ENCODE assay signal across 11 cellular contexts in the genomic region with DNA sequence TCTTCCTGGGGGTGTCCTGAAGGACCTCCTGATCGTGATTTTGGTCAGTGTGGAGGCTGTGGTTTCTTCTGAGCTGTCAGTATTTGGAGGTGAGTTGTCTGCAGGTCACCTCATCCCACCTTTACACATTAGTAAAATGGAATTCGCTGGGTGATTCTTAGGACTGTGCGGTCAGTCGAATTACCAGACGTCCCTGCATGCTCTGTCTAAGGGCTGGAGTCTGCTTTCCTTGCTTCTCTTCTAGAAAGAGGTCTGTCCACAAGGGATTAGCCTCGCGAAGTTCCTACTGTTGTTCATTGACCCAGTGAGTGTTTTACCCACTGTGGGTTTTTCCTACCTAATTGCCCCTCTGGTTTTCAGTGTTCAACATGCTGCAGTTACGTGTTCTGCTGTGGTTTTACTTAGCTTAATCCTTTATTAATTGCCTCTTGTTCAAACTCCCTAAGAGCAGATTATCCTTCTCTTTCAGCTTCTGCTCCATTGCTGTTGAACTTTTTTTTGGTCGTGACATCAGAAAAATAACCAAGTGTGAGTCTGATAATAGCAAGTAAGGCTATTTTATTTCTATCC.
"Had no signal": no experiment of that assay in that cellular context is flagged by ENCODE, and none has a peak within 500 bp of the region (broad histone marks: within the 10 kb centered on the region; RNA-seq: fewer than 3 reads in every experiment).

No MANE protein-coding gene starts in this region.

- H3K27ac ChIP-seq: psoas muscle, testis had no signal

- H3K27me3 Mint-ChIP-seq: activated CD4-positive, alpha-beta T cell treated with anti-CD3 and anti-CD28 coated beads, Interleukin-2, amount 10 ng/mL, durations not matched to agents 7 days and 5 days; stimulated activated naive CD8-positive, alpha-beta T cell treated with anti-CD3 and anti-CD28 coated beads, Interleukin-15, Interleukin-2, amounts not matched to agents 100 ng/mL and 50 ng/mL, for 24 hours had no signal

- H3K4me3 ChIP-seq: psoas muscle, testis had no signal

- H3K27me3 ChIP-seq: testis had no signal

- H3K27ac Mint-ChIP-seq: activated CD4-positive, alpha-beta T cell treated with anti-CD3 and anti-CD28 coated beads, Interleukin-2, amount 10 ng/mL, durations not matched to agents 7 days and 5 days; activated naive CD4-positive, alpha-beta T cell treated with anti-CD3 and anti-CD28 coated beads, Interleukin-2, amount 50 U/mL, for 72 hours; natural killer cell treated with Interleukin-12 subunit alpha and Interleukin-12 subunit beta and Interleukin-15 and Interleukin-18, amount 100 ng/mL, for 72 hours; stimulated activated naive CD8-positive, alpha-beta T cell treated with anti-CD3 and anti-CD28 coated beads, Interleukin-15, Interleukin-2, amounts not matched to agents 100 ng/mL and 50 ng/mL, for 24 hours had no signal

- H3K4me1 Mint-ChIP-seq: activated CD4-positive, alpha-beta T cell treated with anti-CD3 and anti-CD28 coated beads, Interleukin-2, amount 10 ng/mL, durations not matched to agents 7 days and 5 days had no signal

- H3K4me3 Mint-ChIP-seq: activated CD4-positive, alpha-beta T cell treated with anti-CD3 and anti-CD28 coated beads, Interleukin-2, amount 10 ng/mL, durations not matched to agents 7 days and 5 days; natural killer cell treated with Interleukin-12 subunit alpha and Interleukin-12 subunit beta and Interleukin-15 and Interleukin-18, amount 100 ng/mL, for 72 hours; stimulated activated naive CD8-positive, alpha-beta T cell treated with anti-CD3 and anti-CD28 coated beads, Interleukin-15, Interleukin-2, amounts not matched to agents 100 ng/mL and 50 ng/mL, for 24 hours; WTC11 had no signal

- DNase-seq: activated CD4-positive, alpha-beta T cell treated with anti-CD3 and anti-CD28 coated beads, Interleukin-2, amount 10 ng/mL, durations not matched to agents 7 days and 5 days; activated effector memory CD4-positive, alpha-beta T cell treated with Interleukin-2 at 50 U/mL for 16 hours; amniotic stem cell; psoas muscle; stimulated activated CD4-positive, alpha-beta T cell treated with anti-CD3 and anti-CD28 coated beads, Interleukin-12 subunit alpha, Interleukin-12 subunit beta, amount 100 ng/mL, for 4 hours; T-helper 1 cell; testis had no signal

- H3K9me3 ChIP-seq: psoas muscle, testis had no signal

- ATAC-seq: activated naive CD4-positive, alpha-beta T cell treated with anti-CD3 and anti-CD28 coated beads, Interleukin-2, amount 50 U/mL, for 72 hours; natural killer cell treated with Interleukin-12 subunit alpha and Interleukin-12 subunit beta and Interleukin-15 and Interleukin-18, amount 100 ng/mL, for 72 hours; psoas muscle; WTC11 had no signal

- H3K36me3 Mint-ChIP-seq: activated naive CD4-positive, alpha-beta T cell treated with anti-CD3 and anti-CD28 coated beads, Interleukin-2, amount 50 U/mL, for 72 hours; natural killer cell treated with Interleukin-12 subunit alpha and Interleukin-12 subunit beta and Interleukin-15 and Interleukin-18, amount 100 ng/mL, for 72 hours; WTC11 had no signal

- H3K9me3 Mint-ChIP-seq: activated CD4-positive, alpha-beta T cell treated with anti-CD3 and anti-CD28 coated beads, Interleukin-2, amount 10 ng/mL, durations not matched to agents 7 days and 5 days; activated naive CD4-positive, alpha-beta T cell treated with anti-CD3 and anti-CD28 coated beads, Interleukin-2, amount 50 U/mL, for 72 hours; natural killer cell treated with Interleukin-12 subunit alpha and Interleukin-12 subunit beta and Interleukin-15 and Interleukin-18, amount 100 ng/mL, for 72 hours; stimulated activated naive CD8-positive, alpha-beta T cell treated with anti-CD3 and anti-CD28 coated beads, Interleukin-15, Interleukin-2, amounts not matched to agents 100 ng/mL and 50 ng/mL, for 24 hours; WTC11 had no signal

- H3K4me1 ChIP-seq: testis had no signal
